In the genomic region with DNA sequence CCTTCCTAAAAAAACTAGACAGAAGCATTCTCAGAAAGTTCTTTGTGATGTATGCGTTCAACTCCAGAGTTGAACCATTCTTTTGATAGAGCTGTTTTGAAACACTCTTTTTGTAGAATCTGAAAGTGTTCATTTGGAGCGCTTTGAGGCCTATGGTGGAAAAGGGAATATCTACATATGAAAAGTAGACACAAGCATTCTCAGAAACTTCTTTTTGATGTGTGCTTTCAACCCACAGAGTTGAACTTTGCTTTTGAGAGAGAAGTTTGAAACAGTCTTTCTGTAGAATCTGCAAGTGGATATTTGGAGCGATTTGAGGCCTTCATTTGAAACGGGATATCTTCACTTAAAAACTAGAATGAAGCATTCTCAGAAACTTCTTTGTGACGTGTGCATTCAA, we compare ENCODE assay signal across 19 cellular contexts.
"Had no signal": no experiment of that assay in that cellular context is flagged by ENCODE, and none has a peak within 500 bp of the region (broad histone marks: within the 10 kb centered on the region; RNA-seq: fewer than 3 reads in every experiment).

No MANE protein-coding gene starts in this region.

- H3K4me3 ChIP-seq: body of pancreas, cardiac muscle cell, skin epidermis, transverse colon had no signal

- H3K4me3 Mint-ChIP-seq: dendritic cell treated with granulocyte-macrophage colony-stimulating factor and Interleukin-4, amounts not matched to agents 40 ng/mL and 50 ng/mL, for 4 days; memory B cell; nephron progenitor cell; stimulated activated effector memory CD8-positive, alpha-beta T cell treated with anti-CD3 and anti-CD28 coated beads, Interleukin-12 subunit alpha, Interleukin-12 subunit beta, amount 100 ng/mL, for 72 hours had no signal

- H3K36me3 Mint-ChIP-seq: memory B cell; stimulated activated effector memory CD8-positive, alpha-beta T cell treated with anti-CD3 and anti-CD28 coated beads, Interleukin-12 subunit alpha, Interleukin-12 subunit beta, amount 100 ng/mL, for 72 hours had no signal

- H3K27me3 Mint-ChIP-seq: dendritic cell treated with granulocyte-macrophage colony-stimulating factor and Interleukin-4, amounts not matched to agents 40 ng/mL and 50 ng/mL, for 4 days; memory B cell had no signal

- H3K9me3 ChIP-seq: body of pancreas, transverse colon had no signal

- H3K27me3 ChIP-seq: body of pancreas, cardiac muscle cell, transverse colon had no signal

- ATAC-seq: body of pancreas; left colon; right cardiac atrium; stimulated activated effector memory CD8-positive, alpha-beta T cell treated with anti-CD3 and anti-CD28 coated beads, Interleukin-12 subunit alpha, Interleukin-12 subunit beta, amount 100 ng/mL, for 72 hours had no signal

- H3K4me1 ChIP-seq: body of pancreas, parathyroid adenoma, transverse colon had no signal

- H3K4me1 Mint-ChIP-seq: memory B cell; nephron progenitor cell; stimulated activated effector memory CD8-positive, alpha-beta T cell treated with anti-CD3 and anti-CD28 coated beads, Interleukin-12 subunit alpha, Interleukin-12 subunit beta, amount 100 ng/mL, for 72 hours had no signal

- H3K27ac Mint-ChIP-seq: activated T-helper 2 cell treated with anti-CD3 and anti-CD28 coated beads, Interferon-gamma antibody, Interleukin-2, Interleukin-4, amounts not matched to agents 10 μg/mL and 5 μg/mL and 100 μg/mL, durations not matched to agents 14 hours and 24 hours and 36 hours; dendritic cell treated with granulocyte-macrophage colony-stimulating factor and Interleukin-4, amounts not matched to agents 40 ng/mL and 50 ng/mL, for 4 days; memory B cell; nephron progenitor cell; stimulated activated effector memory CD8-positive, alpha-beta T cell treated with anti-CD3 and anti-CD28 coated beads, Interleukin-12 subunit alpha, Interleukin-12 subunit beta, amount 100 ng/mL, for 72 hours had no signal

- FAIRE-seq: endometrium, keratinocyte, urothelium cell line had no signal

- H3K9me3 Mint-ChIP-seq: memory B cell; stimulated activated effector memory CD8-positive, alpha-beta T cell treated with anti-CD3 and anti-CD28 coated beads, Interleukin-12 subunit alpha, Interleukin-12 subunit beta, amount 100 ng/mL, for 72 hours had no signal

- DNase-seq: activated CD4-positive, alpha-beta T cell treated with anti-CD3 and anti-CD28 coated beads, Interleukin-2, amount 50 U/mL, for 48 hours; anterior cingulate cortex; body of pancreas; effector CD4-positive, alpha-beta T cell; left colon; nephron progenitor cell; right cardiac atrium; stimulated activated CD4-positive, alpha-beta T cell treated with anti-CD3 and anti-CD28 coated beads, Interleukin-2, amount 100 ng/mL, for 24 hours; transverse colon had no signal

- H3K27ac ChIP-seq: body of pancreas, cardiac muscle cell, parathyroid adenoma, skin epidermis, transverse colon had no signal

- H3K36me3 ChIP-seq: cardiac muscle cell, transverse colon had no signal
